Comparison of ENCODE assay signal across 9 cellular contexts in the genomic region with DNA sequence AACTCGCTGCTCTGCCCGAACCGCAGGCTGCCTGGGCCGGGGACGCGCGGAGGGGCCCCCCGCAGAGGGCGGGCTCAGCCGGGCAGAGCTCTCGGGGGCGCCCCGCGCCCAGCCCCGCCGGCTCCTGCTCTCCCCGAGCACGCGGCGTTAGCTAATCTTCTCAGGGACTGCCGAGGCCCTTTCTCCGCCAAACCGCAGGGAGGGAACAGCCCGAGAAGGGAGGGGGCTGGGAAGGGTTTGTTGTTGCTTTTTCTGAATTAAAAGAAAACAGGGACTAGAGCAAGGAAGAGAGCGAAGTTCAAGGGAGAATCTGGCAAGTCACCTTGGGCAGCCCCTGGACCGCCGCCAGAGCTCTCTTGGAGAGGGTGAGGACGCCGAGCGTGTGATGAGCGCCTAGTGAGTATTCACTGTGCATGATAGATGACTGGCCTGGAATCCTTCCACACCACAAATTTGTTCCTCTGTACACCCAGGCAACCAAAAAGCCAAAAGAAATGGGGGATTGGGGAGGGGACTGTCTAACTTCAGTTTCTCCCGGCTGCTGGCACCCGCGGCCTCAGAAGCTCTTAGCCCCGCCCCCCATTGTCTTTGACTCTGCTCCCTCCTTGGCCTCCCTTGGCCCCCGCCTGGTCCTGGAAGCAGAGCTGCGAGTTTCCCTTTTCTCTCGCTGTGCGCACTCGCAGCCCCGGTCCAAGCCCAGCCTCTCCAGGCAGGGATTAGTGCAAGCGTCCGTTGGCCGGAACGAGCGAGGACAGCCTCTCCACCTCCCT. TPM values are rescaled to one million over a fixed set of nuclear protein-coding genes. Genes with fewer than 3 reads are reported as not detected.
DNase-seq lines count a peak whose midpoint lies in the region; ATAC-seq lines count a peak whose summit lies in the region.
"Had no signal": no experiment of that assay in that cellular context is flagged by ENCODE, and none has a peak within 500 bp of the region (broad histone marks: within the 10 kb centered on the region; RNA-seq: fewer than 3 reads in every experiment).

No MANE protein-coding gene starts in this region.

- no peak overlapping the region for H3K27ac ChIP-seq in SJCRH30
- H3K27ac ChIP-seq: PC-9 had no signal

- DNase-seq in DMS53 (lab: John Stamatoyannopoulos, UW) (peak; percentile 80), SJCRH30 (no peak), immature natural killer cell (peak in 1 of 3 donors; percentile 2), NCI-H2171 (lab: John Stamatoyannopoulos, UW) (no peak)
- DNase-seq in central memory CD8-positive, alpha-beta T cell (ENCODE audit: low spot score in 2 of 2): no peak

- peaks cover 71% of the 10 kb centered on the region for H3K27me3 Mint-ChIP-seq in central memory CD8-positive, alpha-beta T cell
- peaks cover 11 to 31% (median 19%) of the 10 kb centered on the region in 3 donors for H3K27me3 Mint-ChIP-seq in immature natural killer cell (ENCODE audit: low read depth in 3 of 3)

- H3K36me3 Mint-ChIP-seq in central memory CD8-positive, alpha-beta T cell (ENCODE audit: insufficient read depth): no peaks in the 10 kb centered on the region
- H3K36me3 Mint-ChIP-seq in immature natural killer cell: no peaks in the 10 kb centered on the region

- peaks cover 4% of the 10 kb centered on the region for H3K27me3 ChIP-seq in SJCRH30
- peaks cover 57% of the 10 kb centered on the region for H3K27me3 ChIP-seq in skeletal muscle satellite cell (ENCODE audit: control insufficient read depth, insufficient read depth, low read length)

- ATAC-seq in HG02852 (IDR thresholded peaks at IDR 0.05; ENCODE audit: unreplicated experiment) (peak; percentile 41), HG03439 (IDR thresholded peaks at IDR 0.05; ENCODE audit: unreplicated experiment) (no peak)
- peak; percentile 19 for ATAC-seq in central memory CD8-positive, alpha-beta T cell (replicated peaks; ENCODE audit: extremely low read depth, poor library complexity, severe bottlenecking)

- H3K4me1 Mint-ChIP-seq in central memory CD8-positive, alpha-beta T cell: peaks cover 9% of the 10 kb centered on the region
- peaks cover 15 to 20% of the 10 kb centered on the region in 2 donors for H3K4me1 Mint-ChIP-seq in immature natural killer cell

- no peaks in the 10 kb centered on the region for H3K9me3 Mint-ChIP-seq in central memory CD8-positive, alpha-beta T cell
- H3K9me3 Mint-ChIP-seq in immature natural killer cell: no peaks in the 10 kb centered on the region

- peak overlapping the region; percentile 72 for H3K4me2 ChIP-seq in skeletal muscle satellite cell (ENCODE audit: low read length)
- H3K4me2 ChIP-seq: PC-9 had no signal

- H3K9me3 ChIP-seq in SJCRH30 (replicated peaks) (no peaks in the 10 kb centered on the region), skeletal muscle satellite cell (replicated peaks; ENCODE audit: low read length) (no peaks in the 10 kb centered on the region)

- H3K4me3 ChIP-seq in SJCRH30: peak overlapping the region; percentile 19
- H3K4me3 ChIP-seq in skeletal muscle satellite cell (ENCODE audit: low read length): peak overlapping the region; percentile 48
- H3K4me3 ChIP-seq: PC-9 had no signal

- H3K9ac ChIP-seq in skeletal muscle satellite cell (ENCODE audit: low read depth, low read length): peak overlapping the region; percentile 36

- H3K4me3 Mint-ChIP-seq in central memory CD8-positive, alpha-beta T cell: peak overlapping the region; percentile 69
- peak overlapping the region; percentile 33 to 81 (median 60) for H3K4me3 Mint-ChIP-seq in immature natural killer cell

- no peak overlapping the region for H3K27ac Mint-ChIP-seq in central memory CD8-positive, alpha-beta T cell (ENCODE audit: low read depth)
- no peak overlapping the region for H3K27ac Mint-ChIP-seq in immature natural killer cell

- H3K4me1 ChIP-seq in SJCRH30: no peaks in the 10 kb centered on the region
- peaks cover 13% of the 10 kb centered on the region for H3K4me1 ChIP-seq in skeletal muscle satellite cell (ENCODE audit: control insufficient read depth, insufficient read depth, low read length)

- H3K36me3 ChIP-seq in SJCRH30: no peaks in the 10 kb centered on the region
- no peaks in the 10 kb centered on the region for H3K36me3 ChIP-seq in skeletal muscle satellite cell (ENCODE audit: insufficient read depth, low read length)

RNA-seq across cellular contexts. Expression of gene LMX1A, which starts 19.7 kb away (rescaled TPM):
- total RNA-seq in SJCRH30 (2014; rRNA removed; shearing (Covaris generic)): not detected in 2 replicates
- polyA plus RNA-seq in immature natural killer cell: not detected
- not detected in 2 replicates for total RNA-seq in skeletal muscle satellite cell (2012; rRNA removed)
- total RNA-seq: PC-9 had no signal
